10 cellular contexts compared by ENCODE assay signal in the genomic region with DNA sequence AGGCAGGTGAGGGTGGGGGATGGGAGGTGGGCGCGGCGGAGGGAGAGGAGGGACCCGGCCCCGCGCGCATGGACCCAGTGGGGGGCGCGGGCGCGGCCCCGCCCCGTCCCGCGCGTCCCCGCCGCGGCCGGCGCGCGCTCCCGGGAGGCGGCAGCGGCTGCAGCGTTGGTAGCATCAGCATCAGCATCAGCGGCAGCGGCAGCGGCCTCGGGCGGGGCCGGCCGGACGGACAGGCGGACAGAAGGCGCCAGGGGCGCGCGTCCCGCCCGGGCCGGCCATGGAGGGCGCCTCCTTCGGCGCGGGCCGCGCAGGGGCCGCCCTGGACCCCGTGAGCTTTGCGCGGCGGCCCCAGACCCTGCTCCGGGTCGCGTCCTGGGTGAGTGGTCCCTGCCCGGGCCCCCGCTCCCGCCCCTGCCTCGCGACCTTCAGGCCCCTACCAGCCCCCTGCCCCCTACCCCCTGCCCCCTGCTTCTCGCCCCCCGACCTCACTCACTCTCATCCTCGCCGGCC. TPM values are rescaled to one million over a fixed set of nuclear protein-coding genes. Genes with fewer than 3 reads are reported as not detected.
DNase-seq lines count a peak whose midpoint lies in the region; ATAC-seq, FAIRE-seq and TF ChIP-seq lines count a peak whose summit lies in the region.
"Had no signal": no experiment of that assay in that cellular context is flagged by ENCODE, and none has a peak within 500 bp of the region (broad histone marks: within the 10 kb centered on the region; RNA-seq: fewer than 3 reads in every experiment).

TSS of gene SYNGR3 (plus strand) at position 145 of the 510 bp plus-strand sequence. CDS start at position 278, 133 bp downstream.

- DNase-seq in ACHN (peak; percentile 33), HepG2 (ENCODE audit: low spot score) (no peak), KG1 (lab: John Stamatoyannopoulos, UW) (no peak), NCI-H2081 treated with DMSO at 0.1 percent for 48 hours (lab: John Stamatoyannopoulos, UW) (no peak)
- DNase-seq in activated T-helper 1 cell treated with anti-CD3 and anti-CD28 coated beads, Interleukin-12 subunit alpha, Interleukin-12 subunit beta, Interleukin-2, Interleukin-4 antibody, amounts not matched to agents 30 ng/mL and 10 ng/mL and 1 ng/mL, durations not matched to agents 14 hours and 24 hours and 36 hours (ENCODE audit: low spot score), result no peak
- no peak for DNase-seq in stimulated activated CD4-positive, alpha-beta T cell treated with anti-CD3 and anti-CD28 coated beads, Interleukin-1b, Interleukin-23, amount 100 ng/mL, for 48 hours
- DNase-seq in activated CD4-positive, alpha-beta T cell treated with anti-CD3 and anti-CD28 coated beads, Interleukin-2, amount 50 U/mL, for 48 hours, result no peak
- DNase-seq: tibial artery had no signal

- peak within 1 kb of the TSS; percentile 60 for H3K9ac ChIP-seq in HepG2 (ENCODE audit: insufficient read depth, low read depth, low read length)

- TF ChIP-seq EP300 in HepG2 (IDR thresholded peaks at IDR 0.05; ENCODE audit: low read depth in 2 of 2, low read length in 2 of 2) (no peak), HepG2 (CRISPR knock-in tag; IDR thresholded peaks at IDR 0.05; ENCODE audit: borderline replicate concordance) (no peak)

- POLR2A ChIA-PET in HepG2 (lab: Yijun Ruan, JAX), result interaction anchor here (0.8 to 2.0 kb wide), 7 partner anchors 14 to 166 kb away, joined by 3 to 13 read pairs (median 5); partner anchors contain the start of genes RPS2 and TRAF7

- in situ Hi-C loops in ACHN (cut with HindIII; ENCODE audit: low pct_ligation_motif_present, low pct_unique_long_range_greater_than_20kb, low sequenced_read_pairs) (no loop called here), HepG2 (cut with HindIII; ENCODE audit: extremely low pct_ligation_motif_present, low pct_unique_long_range_greater_than_20kb) (no loop called here)

- no peaks in the 10 kb centered on the region for H3K9me3 ChIP-seq in HepG2 (ENCODE audit: low read length)
- H3K9me3 ChIP-seq: tibial artery had no signal

- ATAC-seq in HepG2, result peak; percentile 5

- peaks cover 11% of the 10 kb centered on the region for H3K27me3 Mint-ChIP-seq in activated T-helper 1 cell treated with anti-CD3 and anti-CD28 coated beads, Interleukin-12 subunit alpha, Interleukin-12 subunit beta, Interleukin-2, Interleukin-4 antibody, amounts not matched to agents 30 ng/mL and 10 ng/mL and 1 ng/mL, durations not matched to agents 14 hours and 24 hours and 36 hours (ENCODE audit: insufficient read depth)

- no peak for TF ChIP-seq CTCF in GM12875 (IDR thresholded peaks at IDR 0.05; ENCODE audit: borderline replicate concordance, insufficient read depth, low read depth, low read length)
- TF ChIP-seq CTCF in HepG2 (CRISPR knock-in tag; IDR thresholded peaks at IDR 0.05), result no peak

- CTCF ChIA-PET in HepG2 (lab: Yijun Ruan, JAX; ENCODE audit: low intra/inter-chr PET ratio, low total read pairs), result interaction anchor here (0.6 kb wide), 1 partner anchor 14 kb away, joined by 3 read pairs; no protein-coding TSS in a partner anchor

- H3K36me3 ChIP-seq in HepG2 (replicated peaks in 1 of 2; ENCODE audit: control insufficient read depth in 1 of 2, insufficient read depth in 2 of 2, low read length in 2 of 2), result peaks cover 12 to 15% of the 10 kb centered on the region in 2 experiments; a peak in 4 of 5 replicates

- BruUV-seq in HepG2 (replicated peaks; lab: Mats Ljungman, UMichigan), result no TSS peak

- no peak within 1 kb of the TSS for H2AFZ ChIP-seq in HepG2 (ENCODE audit: low read length)

- no peak for TF ChIP-seq POLR2A in HepG2 (IDR thresholded peaks at IDR 0.05; ENCODE audit: insufficient read depth in 1 of 2, low read depth in 2 of 2, low read length in 2 of 2)

- peaks cover 15% of the 10 kb centered on the region for H3K36me3 Mint-ChIP-seq in activated T-helper 1 cell treated with anti-CD3 and anti-CD28 coated beads, Interleukin-12 subunit alpha, Interleukin-12 subunit beta, Interleukin-2, Interleukin-4 antibody, amounts not matched to agents 30 ng/mL and 10 ng/mL and 1 ng/mL, durations not matched to agents 14 hours and 24 hours and 36 hours (ENCODE audit: low read depth)

- H3K4me3 ChIP-seq in GM12875 (ENCODE audit: low read depth, low read length) (peak within 1 kb of the TSS; percentile 44), HepG2 (replicated peaks in 1 of 3; ENCODE audit: insufficient read depth in 1 of 3, low read depth in 2 of 3, low read length in 3 of 3) (peak within 1 kb of the TSS; percentile 60 to 82 (median 77))
- H3K4me3 ChIP-seq: tibial artery had no signal

- H3K79me2 ChIP-seq in HepG2 (ENCODE audit: insufficient read depth, low read length), result peaks cover 10% of the 10 kb centered on the region

- H3K9me3 Mint-ChIP-seq in activated T-helper 1 cell treated with anti-CD3 and anti-CD28 coated beads, Interleukin-12 subunit alpha, Interleukin-12 subunit beta, Interleukin-2, Interleukin-4 antibody, amounts not matched to agents 30 ng/mL and 10 ng/mL and 1 ng/mL, durations not matched to agents 14 hours and 24 hours and 36 hours, result no peaks in the 10 kb centered on the region

- H3K4me1 ChIP-seq in HepG2 (ENCODE audit: insufficient read depth, low read length), result peaks cover 69% of the 10 kb centered on the region

- no peak within 1 kb of the TSS for H3K27ac ChIP-seq in HepG2 (ENCODE audit: extremely low read length, insufficient read depth, low read length)
- H3K27ac ChIP-seq: tibial artery had no signal

- 0% methylated on average over 1 of the region's 66 CpGs for WGBS in HepG2 (ENCODE audit: low lambda C conversion rate)

- intact Hi-C loops in activated T-helper 1 cell treated with anti-CD3 and anti-CD28 coated beads, Interleukin-12 subunit alpha, Interleukin-12 subunit beta, Interleukin-2, Interleukin-4 antibody, amounts not matched to agents 30 ng/mL and 10 ng/mL and 1 ng/mL, durations not matched to agents 14 hours and 24 hours and 36 hours (cut with micrococcal nuclease), result no loop called here
- intact Hi-C loops in HepG2 (cut with micrococcal nuclease; ENCODE audit: unreplicated experiment), result no loop called here

- TF ChIP-seq RAD21 in HepG2 (CRISPR knock-in tag; IDR thresholded peaks at IDR 0.05), result no peak

- H3K4me1 Mint-ChIP-seq in activated T-helper 1 cell treated with anti-CD3 and anti-CD28 coated beads, Interleukin-12 subunit alpha, Interleukin-12 subunit beta, Interleukin-2, Interleukin-4 antibody, amounts not matched to agents 30 ng/mL and 10 ng/mL and 1 ng/mL, durations not matched to agents 14 hours and 24 hours and 36 hours (ENCODE audit: low read depth), result peaks cover 26% of the 10 kb centered on the region

- H3K27ac Mint-ChIP-seq in activated T-helper 1 cell treated with anti-CD3 and anti-CD28 coated beads, Interleukin-12 subunit alpha, Interleukin-12 subunit beta, Interleukin-2, Interleukin-4 antibody, amounts not matched to agents 30 ng/mL and 10 ng/mL and 1 ng/mL, durations not matched to agents 14 hours and 24 hours and 36 hours, result peak within 1 kb of the TSS; percentile 84

- no peaks in the 10 kb centered on the region for H4K20me1 ChIP-seq in HepG2 (ENCODE audit: insufficient read depth, low read length)

- FAIRE-seq in HepG2 (lab: Jason Lieb, UNC), result no peak
- FAIRE-seq: islet of Langerhans had no signal

- H3K4me3 Mint-ChIP-seq in activated T-helper 1 cell treated with anti-CD3 and anti-CD28 coated beads, Interleukin-12 subunit alpha, Interleukin-12 subunit beta, Interleukin-2, Interleukin-4 antibody, amounts not matched to agents 30 ng/mL and 10 ng/mL and 1 ng/mL, durations not matched to agents 14 hours and 24 hours and 36 hours, result peak within 1 kb of the TSS; percentile 82

- peaks cover 0 to 8% of the 10 kb centered on the region in 2 experiments; a peak in 2 of 5 replicates for H3K27me3 ChIP-seq in HepG2 (ENCODE audit: control insufficient read depth in 1 of 2, insufficient read depth in 2 of 2, low read length in 2 of 2)

- peak within 1 kb of the TSS; percentile 95 for H3K4me2 ChIP-seq in HepG2 (ENCODE audit: low read depth, low read length)

TF ChIP-seq in HepG2, 621 proteins besides CTCF, POLR2A, EP300 and RAD21 (continues in another document):
- TF ChIP-seq ZNF337 (CRISPR knock-in tag; IDR thresholded peaks at IDR 0.05; ENCODE audit: borderline replicate concordance, low read depth) (no peak), MAFG (CRISPR knock-in tag; IDR thresholded peaks at IDR 0.05) (no peak), RCOR2 (CRISPR knock-in tag; IDR thresholded peaks at IDR 0.05) (no peak), ZNF17 (CRISPR knock-in tag; IDR thresholded peaks at IDR 0.05) (no peak)

RNA-seq across cellular contexts. Expression of gene SYNGR3, which starts in this region (rescaled TPM):
- 21.2 and 26.3 TPM in 2 replicates for total RNA-seq in activated T-helper 1 cell treated with anti-CD3 and anti-CD28 coated beads, Interleukin-12 subunit alpha, Interleukin-12 subunit beta, Interleukin-2, Interleukin-4 antibody, amounts not matched to agents 30 ng/mL and 10 ng/mL and 1 ng/mL, durations not matched to agents 14 hours and 24 hours and 36 hours
- total RNA-seq in HepG2 (2016; rRNA removed; fragmentation: Illumina TruSeq; extraction: Trizol), result 0.58 and 0.97 TPM in 2 replicates
- 1.1 and 1.2 TPM in 2 replicates for total RNA-seq in HepG2 (2016; cell fraction: cytosol; rRNA removed; fragmentation: Illumina TruSeq; extraction: Trizol; ENCODE audit: low read depth)
- 0.43 and 1.1 TPM in 2 replicates for total RNA-seq in HepG2 (2016; cell fraction: insoluble cytoplasmic fraction; rRNA removed; fragmentation: Illumina TruSeq; extraction: Trizol)
- 1.5 and 2.1 TPM in 2 replicates for total RNA-seq in HepG2 (2016; cell fraction: membrane; rRNA removed; fragmentation: Illumina TruSeq; extraction: Trizol)
- total RNA-seq in HepG2 (2016; cell fraction: nucleus; rRNA removed; fragmentation: Illumina TruSeq; extraction: Trizol), result 0.84 and 0.85 TPM in 2 replicates
- 5.7 and 7.4 TPM in 2 replicates for polyA plus RNA-seq in HepG2 (2011; rRNA removed)
- 4.4 and 4.8 TPM in 2 replicates for polyA plus RNA-seq in HepG2 (2011; cell fraction: cytosol; rRNA removed)
- polyA plus RNA-seq in HepG2 (2011; cell fraction: nucleus; rRNA removed), result 10.2 and 11.3 TPM in 2 replicates
- polyA plus RNA-seq in HepG2 (2012), result 2.5 and 5.3 TPM in 2 replicates
- 1.00 and 1.2 TPM in 2 replicates for polyA plus RNA-seq in HepG2 (2016; cell fraction: cytosol; fragmentation: Illumina TruSeq; extraction: Trizol; ENCODE audit: low read depth)
- 0.64 and 0.72 TPM in 2 replicates for polyA plus RNA-seq in HepG2 (2016; cell fraction: insoluble cytoplasmic fraction; fragmentation: Illumina TruSeq; extraction: Trizol; ENCODE audit: low read depth)
- 1.2 and 1.4 TPM in 2 replicates for polyA plus RNA-seq in HepG2 (2016; cell fraction: membrane; fragmentation: Illumina TruSeq; extraction: Trizol; ENCODE audit: low read depth)
- polyA plus RNA-seq in HepG2 (2016; cell fraction: nucleus; fragmentation: Illumina TruSeq; extraction: Trizol; ENCODE audit: insufficient read depth, low read depth), result 1.1 and 1.4 TPM in 2 replicates
- 6.2 and 7.1 TPM in 2 replicates for polyA minus RNA-seq in HepG2 (2011; rRNA and poly(A)+ RNA removed; ENCODE audit: low replicate concordance)
- 4.1 and 4.4 TPM in 2 replicates for polyA minus RNA-seq in HepG2 (2011; cell fraction: cytosol; rRNA and poly(A)+ RNA removed)
- 1.3 and 2.1 TPM in 2 replicates for polyA minus RNA-seq in HepG2 (2011; cell fraction: nucleus; rRNA and poly(A)+ RNA removed)
